In genomic region chr5:17223375-17224185, GRCh38 we compare ENCODE assay signal across 12 cellular contexts. TPM values are rescaled to one million over a fixed set of nuclear protein-coding genes. Genes with fewer than 3 reads are reported as not detected.
DNase-seq lines count a peak whose midpoint lies in the region; ATAC-seq, FAIRE-seq and TF ChIP-seq lines count a peak whose summit lies in the region.
"Had no signal": no experiment of that assay in that cellular context is flagged by ENCODE, and none has a peak within 500 bp of the region (broad histone marks: within the 10 kb centered on the region; RNA-seq: fewer than 3 reads in every experiment).

No MANE protein-coding gene starts in this region.

- no peaks in the 10 kb centered on the region for H3K27me3 ChIP-seq in GM12878 (replicated peaks in 1 of 2; ENCODE audit: control insufficient read depth in 2 of 2, insufficient read depth in 2 of 2, low read length in 1 of 2)
- H3K27me3 ChIP-seq in esophagus muscularis mucosa: peaks cover 0 to 80% (median 10%) of the 10 kb centered on the region in 4 donors
- H3K27me3 ChIP-seq in uterus: no peaks in the 10 kb centered on the region

- no peak overlapping the region for H3K4me3 ChIP-seq in AG10803 (ENCODE audit: low read length)
- peak overlapping the region; percentile 33; the same call in 1 of the 2 replicates for H3K4me3 ChIP-seq in GM12878
- H3K4me3 ChIP-seq in esophagus muscularis mucosa: no peak overlapping the region
- H3K4me3 ChIP-seq in uterus: no peak overlapping the region
- H3K4me3 ChIP-seq: lung, thoracic aorta had no signal

- RAD21 ChIA-PET in GM12878 (lab: Charles Lee; ENCODE audit: unreplicated experiment): interaction anchor here (0.7 to 7.7 kb wide), 13 partner anchors 8 to 95 kb away, joined by 3 to 98 read pairs (median 5); partner anchors contain the start of gene BASP1

- in situ Hi-C loops in GM12878 (cut with MboI): loop anchor here (5.0 kb wide), 1 partner anchor 59 kb away; no protein-coding TSS in a partner anchor

- H3K4me2 ChIP-seq in GM12878 (ENCODE audit: control insufficient read depth, insufficient read depth): peak overlapping the region; percentile 61

- H3K4me1 ChIP-seq in GM12878 (ENCODE audit: control insufficient read depth, insufficient read depth, low read length) (peaks cover 40% of the 10 kb centered on the region), esophagus muscularis mucosa (peaks cover 0 to 6% (median 5%) of the 10 kb centered on the region in 4 donors), uterus (no peaks in the 10 kb centered on the region)

- H4K20me1 ChIP-seq in GM12878 (ENCODE audit: control insufficient read depth, insufficient read depth): no peaks in the 10 kb centered on the region

- peak; percentile 7; the same call in 1 of the 2 replicates for TF ChIP-seq RAD21 in GM12878 (IDR thresholded peaks at IDR 0.05; ENCODE audit: insufficient read depth, low read depth, low read length)

- TF ChIP-seq POLR2A in GM12878 (IDR thresholded peaks at IDR 0.05; ENCODE audit: low read depth, low read length) (no peak), esophagus muscularis mucosa (IDR thresholded peaks at IDR 0.05; ENCODE audit: low read depth) (no peak), uterus (IDR thresholded peaks at IDR 0.05) (no peak)

- H3K36me3 ChIP-seq in GM12878 (ENCODE audit: control insufficient read depth in 2 of 2, insufficient read depth in 2 of 2, low read length in 1 of 2) (no peaks in the 10 kb centered on the region), esophagus muscularis mucosa (no peaks in the 10 kb centered on the region), uterus (no peaks in the 10 kb centered on the region)
- H3K36me3 ChIP-seq: thoracic aorta had no signal

- FAIRE-seq in GM12878 (lab: Jason Lieb, UNC): no peak

- no TSS peak for BruUV-seq in GM12878 (replicated peaks; lab: Mats Ljungman, UMichigan)

- H3K27ac ChIP-seq in GM12878 (ENCODE audit: control insufficient read depth, insufficient read depth): peak overlapping the region; percentile 39
- H3K27ac ChIP-seq in esophagus muscularis mucosa (replicated peaks in 1 of 4): no peak overlapping the region
- no peak overlapping the region for H3K27ac ChIP-seq in uterus

- WGBS in GM12878 (ENCODE audit: insufficient coverage, insufficient replicate concordance, low lambda C conversion rate, missing lambda C conversion rate): 19% methylated on average over 5 of the region's 5 CpGs
- 94% methylated on average over 5 of the region's 5 CpGs for WGBS in esophagus muscularis mucosa

- TF ChIP-seq CTCF in AG10803 (conservative IDR thresholded peaks at IDR 0.05; ENCODE audit: low read length) (no peak), GM20000 (IDR thresholded peaks at IDR 0.05; ENCODE audit: extremely low read depth, missing control alignments) (no peak), GM12878 (IDR thresholded peaks at IDR 0.05 in 2 of 3, conservative IDR thresholded peaks at IDR 0.05 in 1 of 3; ENCODE audit: control insufficient read depth in 2 of 3, extremely low read depth in 1 of 3, insufficient read depth in 1 of 3, low read depth in 3 of 3, low read length in 3 of 3) (no peak), esophagus muscularis mucosa (IDR thresholded peaks at IDR 0.05) (no peak), uterus (IDR thresholded peaks at IDR 0.05) (no peak)

- H3K9me3 ChIP-seq in GM12878 (replicated peaks; ENCODE audit: control insufficient read depth, insufficient read depth, low read length): no peaks in the 10 kb centered on the region
- no peaks in the 10 kb centered on the region for H3K9me3 ChIP-seq in esophagus muscularis mucosa
- no peaks in the 10 kb centered on the region for H3K9me3 ChIP-seq in uterus
- H3K9me3 ChIP-seq: thoracic aorta had no signal

- TF ChIP-seq EP300 in GM12878 (IDR thresholded peaks at IDR 0.05; ENCODE audit: borderline replicate concordance in 1 of 2, control insufficient read depth in 1 of 2, low read depth in 2 of 2, low read length in 2 of 2) (peak; percentile 71 to 79; a peak in 2 of 4 replicates), esophagus muscularis mucosa (IDR thresholded peaks at IDR 0.05) (no peak)

- ATAC-seq in HG03060 (IDR thresholded peaks at IDR 0.05; ENCODE audit: low read depth, unreplicated experiment) (peak; percentile 34), GM12878 (peak; percentile 51)

- SMC1A ChIA-PET in GM12878 (lab: Charles Lee; ENCODE audit: uncharacterized antibody, unreplicated experiment): interaction anchor here (0.8 to 11.2 kb wide), 10 partner anchors 10 to 203 kb away, joined by 3 to 150 read pairs (median 6); no protein-coding TSS in a partner anchor

- POLR2A ChIA-PET in GM12878 (lab: Charles Lee): interaction anchor here (0.6 to 4.2 kb wide), 7 partner anchors 29 to 95 kb away, joined by 3 to 28 read pairs (median 4); no protein-coding TSS in a partner anchor

- H3K9ac ChIP-seq in GM12878 (ENCODE audit: control insufficient read depth, insufficient read depth, low read length): no peak overlapping the region

- DNase-seq in AG10803 (ENCODE audit: low read depth) (peak; percentile 32), GM20000 (ENCODE audit: low spot score) (peak; percentile 30), GM12878 (ENCODE audit: low read depth, low spot score) (no peak), esophagus muscularis mucosa (ENCODE audit: extremely low spot score) (no peak), uterus (no peak), hypothalamus (lab: John Stamatoyannopoulos, UW) (no peak)
- DNase-seq in stimulated activated CD4-positive, alpha-beta T cell treated with anti-CD3 and anti-CD28 coated beads, Interleukin-4, amount 100 ng/mL, for 4 hours: no peak
- DNase-seq: activated naive CD4-positive, alpha-beta T cell treated with anti-CD3 and anti-CD28 coated beads for 36 hours; erythroblast had no signal

- intact Hi-C loops in GM12878 (cut with micrococcal nuclease; ENCODE audit: unreplicated experiment) (no loop called here), esophagus muscularis mucosa (cut with DNase I) (no loop called here), uterus (cut with DNase I; ENCODE audit: low total_unique reads) (no loop called here)

- H2AFZ ChIP-seq in GM12878 (ENCODE audit: control insufficient read depth, low read depth, low read length): no peak overlapping the region

- H3K79me2 ChIP-seq in GM12878 (ENCODE audit: control insufficient read depth, insufficient read depth, low read length): peaks cover 90% of the 10 kb centered on the region

- CTCF ChIA-PET in GM12878 (lab: Yijun Ruan, JAX): interaction anchor here (0.6 to 1.7 kb wide), 10 partner anchors 9 to 95 kb away, joined by 3 to 5 read pairs (median 4); no protein-coding TSS in a partner anchor

TF ChIP-seq in GM12878, 131 proteins besides CTCF, POLR2A, EP300 and RAD21 (continues in another document):
- TF ChIP-seq FOXM1 (IDR thresholded peaks at IDR 0.05; ENCODE audit: low read depth, low read length) (peak; percentile 50; the same call in 1 of the 2 replicates), MEF2B (IDR thresholded peaks at IDR 0.05; ENCODE audit: partially characterized antibody, poor library complexity, severe bottlenecking) (peak; percentile 58), NR2F1 (conservative IDR thresholded peaks at IDR 0.05) (peak; percentile 51; the same call in 1 of the 2 replicates), ZZZ3 (IDR thresholded peaks at IDR 0.05; ENCODE audit: control insufficient read depth, insufficient read length, low read depth) (no peak), BACH1 (IDR thresholded peaks at IDR 0.05; ENCODE audit: borderline replicate concordance) (0 out of 2 replicates have a peak, but pooled peaks have one; percentile 35), CHD1 (IDR thresholded peaks at IDR 0.05; ENCODE audit: low read depth, low read length) (0 out of 2 replicates have a peak, but pooled peaks have one; percentile 6), NR2C2 (IDR thresholded peaks at IDR 0.05; ENCODE audit: borderline replicate concordance, control insufficient read depth, insufficient read length, low read depth) (no peak), ZNF24 (IDR thresholded peaks at IDR 0.05) (peak; percentile 73; the same call in 1 of the 2 replicates), DPF2 (IDR thresholded peaks at IDR 0.05) (peak; percentile 58), EED (IDR thresholded peaks at IDR 0.05; ENCODE audit: low read depth) (peak; percentile 51; the same call in 1 of the 2 replicates), CREB1 (IDR thresholded peaks at IDR 0.05; ENCODE audit: low read depth) (peak; percentile 87), CREM (IDR thresholded peaks at IDR 0.05; ENCODE audit: low read depth) (peak; percentile 81)

RNA-seq across cellular contexts. Expression of gene BASP1, which starts 6.1 kb away (rescaled TPM):
- total RNA-seq in GM12878 (2013; cell fraction: nucleolus; rRNA removed): 26.2 and 27.4 TPM in 2 replicates
- 123 and 126 TPM in 2 replicates for total RNA-seq in GM12878 (2014; rRNA removed)
- 68.8 and 73.9 TPM in 2 replicates for total RNA-seq in GM12878 (2014; rRNA removed; fragmentation: Illumina TruSeq; extraction: Trizol)
- 190 and 193 TPM in 2 replicates for total RNA-seq in GM12878 (2021)
- polyA plus RNA-seq in GM12878 (2011; ENCODE audit: low read depth): 50.3 TPM
- 158 and 181 TPM in 2 replicates for polyA plus RNA-seq in GM12878 (2011; rRNA removed)
- 95.6 and 98.7 TPM in 2 replicates for polyA plus RNA-seq in GM12878 (2011; cell fraction: cytosol; rRNA removed)
- polyA plus RNA-seq in GM12878 (2011; cell fraction: nucleus; rRNA removed): 22.4 and 34.3 TPM in 2 replicates
- 66.9 and 79.5 TPM in 2 replicates for polyA plus RNA-seq in GM12878 (2012)
- polyA plus RNA-seq in GM12878 (2014; fragmentation: Illumina TruSeq; extraction: Trizol): 159 and 169 TPM in 2 replicates
- polyA plus RNA-seq in GM12878 (2014; fragmentation: Nextera tagmentation; extraction: Ambion mirVana): 10 to 100 TPM; 27.3 to 57.5 TPM
- polyA plus RNA-seq in GM12878 (2014; rRNA removed): 185 and 209 TPM in 2 replicates
- polyA plus RNA-seq in GM12878 (2016; fragmentation: Nextera tagmentation; extraction: Ambion mirVana): 10 to 100 TPM; 59.0 to 78.7 TPM
- polyA minus RNA-seq in GM12878 (2011; rRNA and poly(A)+ RNA removed): 28.4 and 35.5 TPM in 2 replicates
- 26.5 and 29.0 TPM in 2 replicates for polyA minus RNA-seq in GM12878 (2011; cell fraction: cytosol; rRNA and poly(A)+ RNA removed)
- 4.7 and 9.5 TPM in 2 replicates for polyA minus RNA-seq in GM12878 (2011; cell fraction: nucleus; rRNA and poly(A)+ RNA removed)
- 10 to 100 TPM in 1 of 4 donors, 1 to 10 TPM in 3; 5.4 to 19.7 (median 6.6) TPM for total RNA-seq in esophagus muscularis mucosa
- 10 to 100 TPM; 21.5 to 64.8 (median 26.7) TPM for total RNA-seq in uterus

Comparison
In these comparisons a context has a peak if more than half of its experiments do, and no peak if none do; other contexts are left out.
1. DNase-seq: peak in AG10803 (single experiment) and GM20000 (single experiment); none in GM12878 (single experiment), esophagus muscularis mucosa (single experiment), uterus (0 of 2), hypothalamus (0 of 51) and stimulated activated CD4-positive, alpha-beta T cell treated with anti-CD3 and anti-CD28 coated beads, Interleukin-4, amount 100 ng/mL, for 4 hours (0 of 2).